In the genomic region with DNA sequence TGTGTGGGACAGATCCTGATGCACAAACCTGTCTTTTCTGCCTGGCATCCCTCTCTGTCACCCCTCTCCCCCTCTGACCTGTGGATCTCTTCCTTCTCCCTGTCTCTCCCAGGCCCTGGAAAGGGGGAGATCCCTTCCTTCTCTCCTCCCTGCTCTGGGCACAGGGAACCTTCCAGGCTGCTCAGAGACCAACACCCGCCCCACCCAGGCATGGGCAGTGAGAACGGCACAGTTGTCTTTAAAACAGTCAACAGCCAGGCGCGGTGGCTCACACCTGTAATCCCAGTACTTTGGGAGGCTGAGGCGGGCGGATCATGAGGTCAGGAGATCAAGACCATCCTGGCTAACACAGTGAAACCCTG, we compare ENCODE assay signal across 24 cellular contexts. TPM values are rescaled to one million over a fixed set of nuclear protein-coding genes. Genes with fewer than 3 reads are reported as not detected.
"Had no signal": no experiment of that assay in that cellular context is flagged by ENCODE, and none has a peak within 500 bp of the region (broad histone marks: within the 10 kb centered on the region; RNA-seq: fewer than 3 reads in every experiment).

No MANE protein-coding gene starts in this region.

- H3K27ac ChIP-seq: coronary artery, foreskin keratinocyte, neural progenitor cell, prostate gland, skin epidermis, suprapubic skin had no signal

- H3K4me3 Mint-ChIP-seq: activated CD4-positive, alpha-beta T cell treated with anti-CD3 and anti-CD28 coated beads, Interleukin-2, amount 10 ng/mL, durations not matched to agents 24 days and 14 days; activated naive CD8-positive, alpha-beta T cell treated with anti-CD3 and anti-CD28 coated beads, Interleukin-2, amount 50 U/mL, for 24 hours; activated T-helper 1 cell treated with anti-CD3 and anti-CD28 coated beads, Interleukin-12 subunit alpha, Interleukin-12 subunit beta, Interleukin-2, Interleukin-4 antibody, amounts not matched to agents 30 ng/mL and 10 ng/mL and 1 ng/mL, durations not matched to agents 14 hours and 24 hours and 36 hours; brain; central memory CD8-positive, alpha-beta T cell; naive B cell; neural progenitor cell; stimulated activated naive CD8-positive, alpha-beta T cell treated with anti-CD3 and anti-CD28 coated beads, Interleukin-15, Interleukin-2, amounts not matched to agents 100 ng/mL and 50 ng/mL, for 24 hours; T-helper 1 cell treated with Interleukin-12 subunit alpha and Interleukin-12 subunit beta and Interleukin-4 antibody, amounts not matched to agents 30 μg/mL and 1 μg/mL, for 36 hours had no signal

- H3K36me3 Mint-ChIP-seq: brain, naive B cell, neural progenitor cell had no signal

- H3K9me3 ChIP-seq: prostate gland, right atrium auricular region, suprapubic skin had no signal

- H3K27me3 ChIP-seq: neural progenitor cell, right atrium auricular region had no signal

- H3K4me3 ChIP-seq: coronary artery, neural progenitor cell, prostate gland, right atrium auricular region, skin epidermis, suprapubic skin had no signal

- H3K9me3 Mint-ChIP-seq: activated CD4-positive, alpha-beta T cell treated with anti-CD3 and anti-CD28 coated beads, Interleukin-2, amount 10 ng/mL, durations not matched to agents 24 days and 14 days; activated naive CD8-positive, alpha-beta T cell treated with anti-CD3 and anti-CD28 coated beads, Interleukin-2, amount 50 U/mL, for 24 hours; activated T-helper 1 cell treated with anti-CD3 and anti-CD28 coated beads, Interleukin-12 subunit alpha, Interleukin-12 subunit beta, Interleukin-2, Interleukin-4 antibody, amounts not matched to agents 30 ng/mL and 10 ng/mL and 1 ng/mL, durations not matched to agents 14 hours and 24 hours and 36 hours; central memory CD8-positive, alpha-beta T cell; naive B cell; neural progenitor cell; stimulated activated naive CD8-positive, alpha-beta T cell treated with anti-CD3 and anti-CD28 coated beads, Interleukin-15, Interleukin-2, amounts not matched to agents 100 ng/mL and 50 ng/mL, for 24 hours; T-helper 1 cell treated with Interleukin-12 subunit alpha and Interleukin-12 subunit beta and Interleukin-4 antibody, amounts not matched to agents 30 μg/mL and 1 μg/mL, for 36 hours had no signal

- H3K9ac ChIP-seq: neural progenitor cell had no signal

- H3K4me2 ChIP-seq: neural progenitor cell had no signal

- H2AFZ ChIP-seq: neural progenitor cell had no signal

- H3K27me3 Mint-ChIP-seq: brain had no signal

- H3K4me1 ChIP-seq: prostate gland had no signal

- DNase-seq: activated CD4-positive, alpha-beta T cell treated with anti-CD3 and anti-CD28 coated beads, Interleukin-2, amount 10 ng/mL, durations not matched to agents 24 days and 14 days; activated naive CD4-positive, alpha-beta T cell treated with Interleukin-2 at 50 U/mL for 16 hours; activated naive CD8-positive, alpha-beta T cell treated with anti-CD3 and anti-CD28 coated beads, Interleukin-2, amount 50 U/mL, for 24 hours; anterior cingulate cortex; hypothalamus; naive B cell; stimulated activated CD4-positive, alpha-beta T cell treated with anti-CD3 and anti-CD28 coated beads, Interleukin-15, amount 100 ng/mL, for 24 hours; stimulated activated CD4-positive, alpha-beta T cell treated with anti-CD3 and anti-CD28 coated beads, Interleukin-2, amount 100 ng/mL, for 48 hours; trophoblast cell had no signal

- H3K36me3 ChIP-seq: neural progenitor cell, prostate gland, suprapubic skin had no signal

- H3K27ac Mint-ChIP-seq: activated CD4-positive, alpha-beta T cell treated with anti-CD3 and anti-CD28 coated beads, Interleukin-2, amount 10 ng/mL, durations not matched to agents 24 days and 14 days; activated naive CD8-positive, alpha-beta T cell treated with anti-CD3 and anti-CD28 coated beads, Interleukin-2, amount 50 U/mL, for 24 hours; activated T-helper 1 cell treated with anti-CD3 and anti-CD28 coated beads, Interleukin-12 subunit alpha, Interleukin-12 subunit beta, Interleukin-2, Interleukin-4 antibody, amounts not matched to agents 30 ng/mL and 10 ng/mL and 1 ng/mL, durations not matched to agents 14 hours and 24 hours and 36 hours; neural progenitor cell; stimulated activated naive CD8-positive, alpha-beta T cell treated with anti-CD3 and anti-CD28 coated beads, Interleukin-15, Interleukin-2, amounts not matched to agents 100 ng/mL and 50 ng/mL, for 24 hours; T-helper 1 cell treated with Interleukin-12 subunit alpha and Interleukin-12 subunit beta and Interleukin-4 antibody, amounts not matched to agents 30 μg/mL and 1 μg/mL, for 36 hours had no signal

- ATAC-seq: activated naive CD8-positive, alpha-beta T cell treated with anti-CD3 and anti-CD28 coated beads, Interleukin-2, amount 50 U/mL, for 24 hours; left lobe of liver had no signal

RNA-seq across cellular contexts. Expression of a gene that starts 34.7 kb away (rescaled TPM):
- total RNA-seq: foreskin keratinocyte, osteoblast had no signal
- polyA plus RNA-seq: foreskin keratinocyte, mammary epithelial cell had no signal

RNA-seq across cellular contexts. Expression of a gene that starts 47.4 kb away (rescaled TPM):
- total RNA-seq: osteoblast had no signal
